26 cellular contexts compared by ENCODE assay signal in genomic region chr14:62889354-62889753, GRCh38.
"Had no signal": no experiment of that assay in that cellular context is flagged by ENCODE, and none has a peak within 500 bp of the region (broad histone marks: within the 10 kb centered on the region; RNA-seq: fewer than 3 reads in every experiment).

No MANE protein-coding gene starts in this region.

- H3K4me1 Mint-ChIP-seq: activated B cell treated with CpG ODN at 0.5 μM for 24 hours; activated CD4-positive, alpha-beta T cell treated with anti-CD3 and anti-CD28 coated beads, Interleukin-2, amount 10 ng/mL, durations not matched to agents 24 days and 14 days; activated naive CD4-positive, alpha-beta T cell treated with anti-CD3 and anti-CD28 coated beads, Interleukin-2, amount 10 ng/mL, durations not matched to agents 7 days and 5 days; activated naive CD8-positive, alpha-beta T cell treated with anti-CD3 and anti-CD28 coated beads, Interleukin-2, amount 10 ng/mL, durations not matched to agents 7 days and 5 days; activated T-helper 17 cell treated with anti-CD3 and anti-CD28 coated beads, Interleukin-2, amount 50 U/mL, for 72 hours; T-helper 17 cell had no signal

- H3K4me3 Mint-ChIP-seq: activated B cell treated with CpG ODN at 0.5 μM for 24 hours; activated CD4-positive, alpha-beta memory T cell treated with anti-CD3 and anti-CD28 coated beads for 36 hours; activated CD4-positive, alpha-beta T cell treated with anti-CD3 and anti-CD28 coated beads, Interleukin-2, amount 10 ng/mL, durations not matched to agents 24 days and 14 days; activated naive CD4-positive, alpha-beta T cell treated with anti-CD3 and anti-CD28 coated beads, Interleukin-2, amount 10 ng/mL, durations not matched to agents 7 days and 5 days; activated naive CD8-positive, alpha-beta T cell treated with anti-CD3 and anti-CD28 coated beads, Interleukin-2, amount 10 ng/mL, durations not matched to agents 7 days and 5 days; activated T-helper 17 cell treated with anti-CD3 and anti-CD28 coated beads, Interleukin-2, amount 50 U/mL, for 72 hours; T-helper 17 cell had no signal

- ATAC-seq: activated T-helper 17 cell treated with anti-CD3 and anti-CD28 coated beads, Interleukin-2, amount 50 U/mL, for 72 hours; T-helper 17 cell had no signal

- H3K36me3 ChIP-seq: adrenal gland, MG63, Peyer's patch, SJCRH30 had no signal

- H3K27me3 Mint-ChIP-seq: activated B cell treated with CpG ODN at 0.5 μM for 24 hours; activated CD4-positive, alpha-beta memory T cell treated with anti-CD3 and anti-CD28 coated beads for 36 hours; activated CD4-positive, alpha-beta T cell treated with anti-CD3 and anti-CD28 coated beads, Interleukin-2, amount 10 ng/mL, durations not matched to agents 24 days and 14 days; activated naive CD4-positive, alpha-beta T cell treated with anti-CD3 and anti-CD28 coated beads, Interleukin-2, amount 10 ng/mL, durations not matched to agents 7 days and 5 days; activated naive CD8-positive, alpha-beta T cell treated with anti-CD3 and anti-CD28 coated beads, Interleukin-2, amount 10 ng/mL, durations not matched to agents 7 days and 5 days; activated T-helper 17 cell treated with anti-CD3 and anti-CD28 coated beads, Interleukin-2, amount 50 U/mL, for 72 hours; T-helper 17 cell had no signal

- H3K4me3 ChIP-seq: adrenal gland, MG63, Peyer's patch, SJCRH30 had no signal

- H3K27ac ChIP-seq: adrenal gland, KMS-11, Peyer's patch, RWPE1, SJCRH30 had no signal

- H3K27me3 ChIP-seq: adrenal gland, MG63, Peyer's patch, SJCRH30 had no signal

- H3K4me2 ChIP-seq: KMS-11 had no signal

- H3K27ac Mint-ChIP-seq: activated B cell treated with CpG ODN at 0.5 μM for 24 hours; activated CD4-positive, alpha-beta memory T cell treated with anti-CD3 and anti-CD28 coated beads for 36 hours; activated CD4-positive, alpha-beta T cell treated with anti-CD3 and anti-CD28 coated beads, Interleukin-2, amount 10 ng/mL, durations not matched to agents 24 days and 14 days; activated naive CD4-positive, alpha-beta T cell treated with anti-CD3 and anti-CD28 coated beads, Interleukin-2, amount 10 ng/mL, durations not matched to agents 7 days and 5 days; activated naive CD8-positive, alpha-beta T cell treated with anti-CD3 and anti-CD28 coated beads, Interleukin-2, amount 10 ng/mL, durations not matched to agents 7 days and 5 days; activated T-helper 17 cell treated with anti-CD3 and anti-CD28 coated beads, Interleukin-2, amount 50 U/mL, for 72 hours; T-helper 17 cell had no signal

- H3K36me3 Mint-ChIP-seq: activated CD4-positive, alpha-beta memory T cell treated with anti-CD3 and anti-CD28 coated beads for 36 hours; activated naive CD4-positive, alpha-beta T cell treated with anti-CD3 and anti-CD28 coated beads, Interleukin-2, amount 10 ng/mL, durations not matched to agents 7 days and 5 days; activated naive CD8-positive, alpha-beta T cell treated with anti-CD3 and anti-CD28 coated beads, Interleukin-2, amount 10 ng/mL, durations not matched to agents 7 days and 5 days had no signal

- H3K9me3 Mint-ChIP-seq: activated CD4-positive, alpha-beta T cell treated with anti-CD3 and anti-CD28 coated beads, Interleukin-2, amount 10 ng/mL, durations not matched to agents 24 days and 14 days; activated naive CD4-positive, alpha-beta T cell treated with anti-CD3 and anti-CD28 coated beads, Interleukin-2, amount 10 ng/mL, durations not matched to agents 7 days and 5 days; activated naive CD8-positive, alpha-beta T cell treated with anti-CD3 and anti-CD28 coated beads, Interleukin-2, amount 10 ng/mL, durations not matched to agents 7 days and 5 days; activated T-helper 17 cell treated with anti-CD3 and anti-CD28 coated beads, Interleukin-2, amount 50 U/mL, for 72 hours had no signal

- H3K4me1 ChIP-seq: adrenal gland, Peyer's patch, SJCRH30 had no signal

- H3K9me3 ChIP-seq: adrenal gland, MG63, Peyer's patch, SJCRH30 had no signal

- H3K9ac ChIP-seq: KMS-11 had no signal

- DNase-seq: activated B cell treated with CpG ODN at 0.5 μM for 24 hours; activated CD4-positive, alpha-beta memory T cell treated with anti-CD3 and anti-CD28 coated beads for 36 hours; activated CD4-positive, alpha-beta T cell treated with anti-CD3 and anti-CD28 coated beads for 1 hour; activated CD4-positive, alpha-beta T cell treated with anti-CD3 and anti-CD28 coated beads, Interleukin-2, amount 10 ng/mL, durations not matched to agents 24 days and 14 days; activated CD8-positive, alpha-beta memory T cell treated with anti-CD3 and anti-CD28 coated beads for 24 hours; activated gamma-delta T cell treated with Interleukin-2 at 50 U/mL for 16 hours; activated naive CD4-positive, alpha-beta T cell treated with anti-CD3 and anti-CD28 coated beads, Interleukin-2, amount 10 ng/mL, durations not matched to agents 7 days and 5 days; activated naive CD8-positive, alpha-beta T cell treated with anti-CD3 and anti-CD28 coated beads, Interleukin-2, amount 10 ng/mL, durations not matched to agents 7 days and 5 days; activated T-cell treated with anti-CD3 and anti-CD28 coated beads for 4 hours; activated T-cell treated with anti-CD3 and anti-CD28 coated beads, Interleukin-2, amount 50 U/mL, for 48 hours; adrenal gland; anterior cingulate cortex; MG63; MV-4-11; NCI-H1092 treated with DMSO at 0.1 percent for 48 hours; NCI-H1436 treated with DMSO at 0.1 percent for 48 hours; NCI-H187; NCI-H510A treated with DMSO at 0.1 percent for 48 hours; Peyer's patch; Right ventricle myocardium superior; SJCRH30; T-helper 17 cell; T-helper 9 cell had no signal
